In the genomic region with DNA sequence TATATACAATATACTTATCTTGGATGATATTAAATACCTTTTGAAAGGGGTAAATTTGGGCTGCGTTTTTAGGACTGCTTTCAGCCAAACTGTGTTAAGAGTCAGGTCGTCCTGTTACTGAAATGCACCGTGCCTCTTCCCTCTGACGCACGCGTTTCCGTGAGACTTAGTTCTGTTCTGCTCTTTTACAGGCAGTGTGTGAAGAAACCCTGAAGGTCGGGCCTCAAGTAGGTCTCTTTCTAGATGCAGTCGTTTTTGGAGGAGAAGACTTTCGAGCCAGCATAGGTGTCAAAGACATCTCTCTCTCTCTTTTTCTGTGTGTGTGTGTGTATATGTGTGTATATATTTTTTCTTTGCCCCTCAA, we compare ENCODE assay signal across 29 cellular contexts.
"Had no signal": no experiment of that assay in that cellular context is flagged by ENCODE, and none has a peak within 500 bp of the region (broad histone marks: within the 10 kb centered on the region; RNA-seq: fewer than 3 reads in every experiment).

No MANE protein-coding gene starts in this region.

- H3K9ac ChIP-seq: parathyroid adenoma had no signal

- H2AFZ ChIP-seq: parathyroid adenoma had no signal

- H3K27ac Mint-ChIP-seq: activated CD4-positive, alpha-beta T cell treated with anti-CD3 and anti-CD28 coated beads for 36 hours; activated CD8-positive, alpha-beta memory T cell treated with anti-CD3 and anti-CD28 coated beads, Interleukin-2, amount 10 ng/mL, durations not matched to agents 7 days and 5 days; activated CD8-positive, alpha-beta T cell treated with anti-CD3 and anti-CD28 coated beads, Interleukin-2, amount 10 ng/mL, durations not matched to agents 7 days and 5 days; activated naive CD4-positive, alpha-beta T cell treated with anti-CD3 and anti-CD28 coated beads, Interleukin-2, amount 50 U/mL, for 72 hours; activated T-cell treated with anti-CD3 and anti-CD28 coated beads, Interleukin-2, amount 50 U/mL, for 72 hours; naive thymus-derived CD8-positive, alpha-beta T cell; stimulated activated effector memory CD8-positive, alpha-beta T cell treated with anti-CD3 and anti-CD28 coated beads, Interleukin-12 subunit alpha, Interleukin-12 subunit beta, amount 100 ng/mL, for 72 hours; stimulated activated naive CD8-positive, alpha-beta T cell treated with anti-CD3 and anti-CD28 coated beads, Interleukin-15, Interleukin-2, amounts not matched to agents 100 ng/mL and 50 ng/mL, for 24 hours had no signal

- H3K9me3 ChIP-seq: colonic mucosa, gastrocnemius medialis, left lung, lower lobe of right lung, psoas muscle, sigmoid colon, thoracic aorta, uterus had no signal

- H3K4me3 ChIP-seq: colonic mucosa, gastrocnemius medialis, left lung, lower lobe of right lung, psoas muscle, sigmoid colon, thoracic aorta, uterus had no signal

- H3K4me3 Mint-ChIP-seq: activated CD4-positive, alpha-beta T cell treated with anti-CD3 and anti-CD28 coated beads for 36 hours; activated CD8-positive, alpha-beta memory T cell treated with anti-CD3 and anti-CD28 coated beads, Interleukin-2, amount 10 ng/mL, durations not matched to agents 7 days and 5 days; activated CD8-positive, alpha-beta T cell treated with anti-CD3 and anti-CD28 coated beads, Interleukin-2, amount 10 ng/mL, durations not matched to agents 7 days and 5 days; activated T-cell treated with anti-CD3 and anti-CD28 coated beads, Interleukin-2, amount 50 U/mL, for 72 hours; naive thymus-derived CD8-positive, alpha-beta T cell; neural crest cell; stimulated activated effector memory CD8-positive, alpha-beta T cell treated with anti-CD3 and anti-CD28 coated beads, Interleukin-12 subunit alpha, Interleukin-12 subunit beta, amount 100 ng/mL, for 72 hours; stimulated activated naive CD8-positive, alpha-beta T cell treated with anti-CD3 and anti-CD28 coated beads, Interleukin-15, Interleukin-2, amounts not matched to agents 100 ng/mL and 50 ng/mL, for 24 hours had no signal

- H3K79me2 ChIP-seq: parathyroid adenoma had no signal

- ATAC-seq: activated CD4-positive, alpha-beta T cell treated with anti-CD3 and anti-CD28 coated beads for 36 hours; activated CD8-positive, alpha-beta memory T cell treated with anti-CD3 and anti-CD28 coated beads, Interleukin-2, amount 10 ng/mL, durations not matched to agents 7 days and 5 days; activated CD8-positive, alpha-beta T cell treated with anti-CD3 and anti-CD28 coated beads, Interleukin-2, amount 10 ng/mL, durations not matched to agents 7 days and 5 days; activated naive CD4-positive, alpha-beta T cell treated with anti-CD3 and anti-CD28 coated beads, Interleukin-2, amount 50 U/mL, for 72 hours; activated T-cell treated with anti-CD3 and anti-CD28 coated beads, Interleukin-2, amount 50 U/mL, for 72 hours; gastrocnemius medialis; left lung; lower lobe of right lung; naive thymus-derived CD8-positive, alpha-beta T cell; psoas muscle; stimulated activated effector memory CD8-positive, alpha-beta T cell treated with anti-CD3 and anti-CD28 coated beads, Interleukin-12 subunit alpha, Interleukin-12 subunit beta, amount 100 ng/mL, for 72 hours had no signal

- H3K27ac ChIP-seq: colonic mucosa, gastrocnemius medialis, left lung, lower lobe of right lung, parathyroid adenoma, psoas muscle, sigmoid colon, thoracic aorta, uterus had no signal

- H3K36me3 ChIP-seq: colonic mucosa, gastrocnemius medialis, left lung, lower lobe of right lung, sigmoid colon, thoracic aorta, uterus had no signal

- DNase-seq: activated CD4-positive, alpha-beta T cell treated with anti-CD3 and anti-CD28 coated beads for 36 hours; activated CD4-positive, CD25-positive, alpha-beta regulatory T cell; activated CD8-positive, alpha-beta memory T cell treated with anti-CD3 and anti-CD28 coated beads, Interleukin-2, amount 10 ng/mL, durations not matched to agents 7 days and 5 days; activated CD8-positive, alpha-beta T cell treated with anti-CD3 and anti-CD28 coated beads, Interleukin-2, amount 10 ng/mL, durations not matched to agents 7 days and 5 days; activated naive CD4-positive, alpha-beta T cell; activated T-cell treated with anti-CD3 and anti-CD28 coated beads, Interleukin-2, amount 50 U/mL, for 72 hours; cerebellar nuclear complex; colonic mucosa; effector CD8-positive, alpha-beta T cell; gastrocnemius medialis; glutamatergic neuron; left lung; lower lobe of right lung; mesenchymal stem cell; naive thymus-derived CD8-positive, alpha-beta T cell; occipital lobe; psoas muscle; sigmoid colon; small intestine; stimulated activated CD4-positive, alpha-beta T cell treated with anti-CD3 and anti-CD28 coated beads, Interleukin-4, amount 100 ng/mL, for 24 hours; T1000; trophoblast cell; uterus had no signal

- H3K36me3 Mint-ChIP-seq: activated CD8-positive, alpha-beta memory T cell treated with anti-CD3 and anti-CD28 coated beads, Interleukin-2, amount 10 ng/mL, durations not matched to agents 7 days and 5 days had no signal

- H3K4me1 ChIP-seq: colonic mucosa, gastrocnemius medialis, left lung, lower lobe of right lung, parathyroid adenoma, psoas muscle, sigmoid colon, uterus had no signal

- H3K9me3 Mint-ChIP-seq: activated naive CD4-positive, alpha-beta T cell treated with anti-CD3 and anti-CD28 coated beads, Interleukin-2, amount 50 U/mL, for 72 hours; activated T-cell treated with anti-CD3 and anti-CD28 coated beads, Interleukin-2, amount 50 U/mL, for 72 hours; naive thymus-derived CD8-positive, alpha-beta T cell; neural crest cell; stimulated activated effector memory CD8-positive, alpha-beta T cell treated with anti-CD3 and anti-CD28 coated beads, Interleukin-12 subunit alpha, Interleukin-12 subunit beta, amount 100 ng/mL, for 72 hours; stimulated activated naive CD8-positive, alpha-beta T cell treated with anti-CD3 and anti-CD28 coated beads, Interleukin-15, Interleukin-2, amounts not matched to agents 100 ng/mL and 50 ng/mL, for 24 hours had no signal

- H3K27me3 ChIP-seq: colonic mucosa, gastrocnemius medialis, left lung, sigmoid colon, uterus had no signal
